ENCODE assay signal across 19 cellular contexts in genomic region chr17:62163847-62164246, GRCh38.
DNase-seq lines count a peak whose midpoint lies in the region; ATAC-seq and TF ChIP-seq lines count a peak whose summit lies in the region.
"Had no signal": no experiment of that assay in that cellular context is flagged by ENCODE, and none has a peak within 500 bp of the region (broad histone marks: within the 10 kb centered on the region; RNA-seq: fewer than 3 reads in every experiment).

No MANE protein-coding gene starts in this region.

- intact Hi-C loops in transverse colon (cut with DNase I; ENCODE audit: low total_unique reads) = no loop called here

- no peak for ATAC-seq in HG02571 (IDR thresholded peaks at IDR 0.05; ENCODE audit: unreplicated experiment)
- ATAC-seq: effector memory CD8-positive, alpha-beta T cell; heart right ventricle; right cardiac atrium had no signal

- peak overlapping the region; percentile 80 to 91 (median 86) for H3K27ac ChIP-seq in transverse colon
- H3K27ac ChIP-seq: heart right ventricle had no signal

- no peaks in the 10 kb centered on the region for H3K9me3 ChIP-seq in transverse colon
- H3K9me3 ChIP-seq: heart right ventricle had no signal

- TF ChIP-seq POLR2A in transverse colon (IDR thresholded peaks at IDR 0.05) = no peak

- no peaks in the 10 kb centered on the region for H3K27me3 ChIP-seq in transverse colon

- H3K4me3 ChIP-seq in epithelial cell of esophagus (ENCODE audit: low read length) (no peak overlapping the region), transverse colon (no peak overlapping the region)
- H3K4me3 ChIP-seq: heart right ventricle had no signal

- TF ChIP-seq EP300 in transverse colon (IDR thresholded peaks at IDR 0.05; ENCODE audit: low read depth) = peak; percentile 11

- H3K36me3 ChIP-seq in transverse colon = no peaks in the 10 kb centered on the region
- H3K36me3 ChIP-seq: heart right ventricle had no signal

- whole genome bisulfite sequencing in transverse colon (ENCODE audit: low coverage in 1 of 2), 2 donors = 56% methylated on average over 3 of the region's 3 CpGs; no CpG with 5 or more reads in 1 of the 2 donors

- H3K4me1 ChIP-seq in transverse colon = peaks cover 0 to 25% (median 10%) of the 10 kb centered on the region in 4 donors
- H3K4me1 ChIP-seq: heart right ventricle had no signal

- in situ Hi-C loops in transverse colon (cut with MboI; ENCODE audit: low pct_ligation_motif_present in 1 of 4, low pct_unique_long_range_greater_than_20kb in 1 of 4, low sequenced_read_pairs in 3 of 4) = no loop called here

- no peak for TF ChIP-seq CTCF in epithelial cell of esophagus (IDR thresholded peaks at IDR 0.05; ENCODE audit: insufficient read depth, low read depth, low read length, missing control alignments)
- TF ChIP-seq CTCF in transverse colon (IDR thresholded peaks at IDR 0.05) = no peak

- DNase-seq in NCI-H82 (lab: John Stamatoyannopoulos, UW) = peak; percentile 62
- no peak for DNase-seq in NCI-H82 treated with DMSO at 0.1 percent for 48 hours (lab: John Stamatoyannopoulos, UW; ENCODE audit: unreplicated experiment)
- peak; percentile 39 for DNase-seq in NCI-H510A (lab: John Stamatoyannopoulos, UW)
- DNase-seq in epithelial cell of esophagus (ENCODE audit: low read depth) = peak; percentile 32
- DNase-seq in transverse colon = peak; percentile 87
- DNase-seq in stimulated activated CD4-positive, alpha-beta T cell treated with anti-CD3 and anti-CD28 coated beads, Interleukin-4, amount 100 ng/mL, for 1 hour = no peak
- no peak for DNase-seq in DMS79 treated with DMSO at 0.1 percent for 48 hours (lab: John Stamatoyannopoulos, UW)
- DNase-seq: ACHN; activated gamma-delta T cell; amygdala; CD4-positive, alpha-beta T cell; effector memory CD8-positive, alpha-beta T cell; heart right ventricle; kidney glomerular epithelial cell; NCI-H187 treated with DMSO at 0.1 percent for 48 hours; right cardiac atrium; SHP77 treated with DMSO at 0.1 percent for 48 hours; T-helper 9 cell had no signal

Comparison
In these comparisons a context has a peak if more than half of its experiments do, and no peak if none do; other contexts are left out.
1. DNase-seq: peak in NCI-H82 (single experiment), NCI-H510A (single experiment), epithelial cell of esophagus (single experiment) and transverse colon (single experiment); none in NCI-H82 treated with DMSO at 0.1 percent for 48 hours (single experiment), stimulated activated CD4-positive, alpha-beta T cell treated with anti-CD3 and anti-CD28 coated beads, Interleukin-4, amount 100 ng/mL, for 1 hour (single experiment) and DMS79 treated with DMSO at 0.1 percent for 48 hours (single experiment).